Comparison of ENCODE assay signal across 1 cellular context in the genomic region with DNA sequence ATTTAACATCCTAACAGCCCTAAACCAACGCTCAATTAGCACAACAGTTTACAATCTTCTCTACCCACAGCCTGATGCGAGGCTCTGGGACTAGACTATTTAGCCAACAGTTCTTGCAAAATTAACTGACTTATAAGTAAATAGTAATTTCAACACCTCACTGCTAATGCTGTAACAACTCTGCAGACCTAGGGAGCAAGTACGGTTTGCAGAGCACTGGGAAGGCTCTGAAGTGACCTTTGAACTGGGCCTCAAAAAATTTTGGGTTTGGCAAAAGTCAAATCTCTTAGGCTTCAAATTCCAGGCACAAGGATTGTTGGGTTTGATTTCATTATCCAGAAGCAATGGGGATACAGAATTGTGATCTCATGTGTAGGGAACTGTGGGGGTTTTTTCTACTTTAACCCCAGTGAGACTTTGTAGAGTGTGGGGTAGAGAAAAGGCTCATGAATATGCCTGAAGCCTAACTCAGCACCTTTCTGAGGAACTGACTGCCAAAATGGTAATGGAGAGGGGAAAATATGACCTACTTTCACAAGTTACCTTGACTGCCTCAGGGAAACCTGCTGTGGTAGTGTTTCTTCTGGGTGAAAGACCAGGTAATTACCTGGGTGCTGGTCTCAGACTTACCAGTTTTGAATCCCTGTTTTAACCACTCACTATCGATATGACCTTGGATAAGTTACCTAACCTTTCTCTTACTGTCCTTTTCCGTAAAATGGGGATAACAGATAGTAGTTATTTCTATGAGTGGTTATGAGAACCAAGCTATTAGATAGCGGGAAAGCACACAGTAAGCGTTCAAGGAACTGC.
TF ChIP-seq lines count a peak whose summit lies in the region.

No MANE protein-coding gene starts in this region.

TF ChIP-seq in endothelial cell of umbilical vein, 7 proteins besides CTCF, POLR2A, EP300 and RAD21:
- TF ChIP-seq MYC (IDR thresholded peaks at IDR 0.05; ENCODE audit: low read depth, low read length) (no peak), EZH2 (IDR thresholded peaks at IDR 0.05; ENCODE audit: borderline replicate concordance, low read depth, low read length, severe bottlenecking) (no peak), FOS (IDR thresholded peaks at IDR 0.05; ENCODE audit: borderline replicate concordance, insufficient read depth, low read length) (no peak), JUN (IDR thresholded peaks at IDR 0.05; ENCODE audit: borderline replicate concordance, insufficient read depth, insufficient read length, low read depth) (no peak), POLR2AphosphoS5 (IDR thresholded peaks at IDR 0.05; ENCODE audit: insufficient read depth, low read depth, low read length) (no peak), GATA2 (IDR thresholded peaks at IDR 0.05; ENCODE audit: insufficient read depth, insufficient read length, low read depth, low read length) (no peak)
- TF ChIP-seq, protein P1, sequence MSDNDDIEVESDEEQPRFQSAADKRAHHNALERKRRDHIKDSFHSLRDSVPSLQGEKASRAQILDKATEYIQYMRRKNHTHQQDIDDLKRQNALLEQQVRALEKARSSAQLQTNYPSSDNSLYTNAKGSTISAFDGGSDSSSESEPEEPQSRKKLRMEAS (IDR thresholded peaks at IDR 0.05; ENCODE audit: insufficient read depth, insufficient read length), result no peak
